20 cellular contexts compared by ENCODE assay signal in genomic region chr11:71358122-71358728, GRCh38.
"Had no signal": no experiment of that assay in that cellular context is flagged by ENCODE, and none has a peak within 500 bp of the region (broad histone marks: within the 10 kb centered on the region; RNA-seq: fewer than 3 reads in every experiment).

No MANE protein-coding gene starts in this region.

- H3K27ac Mint-ChIP-seq: IgD-negative memory B cell, T-cell had no signal

- H3K4me1 Mint-ChIP-seq: IgD-negative memory B cell, T-cell had no signal

- ATAC-seq: T-cell had no signal

- H3K36me3 Mint-ChIP-seq: IgD-negative memory B cell, T-cell had no signal

- H3K9me3 Mint-ChIP-seq: IgD-negative memory B cell had no signal

- DNase-seq: KBM-7, MV-4-11, NCI-H1048, NCI-H1105, NCI-H1417, NCI-H1436 treated with DMSO at 0.1 percent for 48 hours, NCI-H1694, NCI-H187 treated with DMSO at 0.1 percent for 48 hours, NCI-H2029 treated with DMSO at 0.1 percent for 48 hours, NCI-H2227 treated with DMSO at 0.1 percent for 48 hours, NCI-H524, NCI-H526 treated with DMSO at 0.1 percent for 48 hours, NCI-H748 treated with DMSO at 0.1 percent for 48 hours, Right ventricle myocardium superior, RPMI8226, SK-N-SH, SW 1271, T-cell had no signal

- H3K9ac ChIP-seq: SK-N-SH had no signal

- FAIRE-seq: RCC 7860 had no signal

- H3K9me3 ChIP-seq: SK-N-SH had no signal

- H3K4me2 ChIP-seq: SK-N-SH had no signal

- H3K4me3 Mint-ChIP-seq: IgD-negative memory B cell, T-cell had no signal
